In the genomic region with DNA sequence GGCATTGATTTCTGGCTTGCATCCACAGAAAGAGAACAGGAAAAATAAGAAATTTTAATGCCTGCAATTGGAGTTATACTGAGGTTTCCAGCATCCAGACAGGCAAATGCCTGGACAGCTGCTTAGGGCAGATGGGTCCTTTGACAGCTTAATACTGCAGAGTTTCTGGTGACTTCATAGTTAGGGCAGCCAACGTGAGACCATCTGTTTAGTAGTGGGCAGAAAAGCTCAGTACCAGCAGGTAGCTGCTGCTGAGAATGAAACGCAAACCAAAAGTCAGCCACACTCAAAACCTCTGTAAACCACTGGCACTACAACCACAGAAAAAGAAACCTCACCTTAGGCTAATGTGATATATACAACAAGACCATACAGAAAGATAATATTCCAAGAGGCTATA, we compare ENCODE assay signal across 8 cellular contexts.
A peak's percentile ranks its signal among the peaks of the same experiment; 100 is the strongest.
DNase-seq lines count a peak whose midpoint lies in the region; ATAC-seq lines count a peak whose summit lies in the region.

No MANE protein-coding gene starts in this region.

- no peak overlapping the region for H3K27ac Mint-ChIP-seq in activated CD8-positive, alpha-beta T cell treated with anti-CD3 and anti-CD28 coated beads, Interleukin-2, amount 10 ng/mL, durations not matched to agents 7 days and 5 days

- H3K4me1 Mint-ChIP-seq in activated CD8-positive, alpha-beta T cell treated with anti-CD3 and anti-CD28 coated beads, Interleukin-2, amount 10 ng/mL, durations not matched to agents 7 days and 5 days (ENCODE audit: low read depth), result peaks cover 17% of the 10 kb centered on the region

- no peak overlapping the region for H3K4me3 Mint-ChIP-seq in activated CD8-positive, alpha-beta T cell treated with anti-CD3 and anti-CD28 coated beads, Interleukin-2, amount 10 ng/mL, durations not matched to agents 7 days and 5 days

- peak; percentile 88 for DNase-seq in D341Med (ENCODE audit: low spot score)
- DNase-seq in activated CD8-positive, alpha-beta T cell treated with anti-CD3 and anti-CD28 coated beads, Interleukin-2, amount 10 ng/mL, durations not matched to agents 7 days and 5 days, result peak; percentile 40
- DNase-seq in DMS153 (lab: John Stamatoyannopoulos, UW), result no peak

- ATAC-seq in GM18868 (IDR thresholded peaks at IDR 0.05; ENCODE audit: unreplicated experiment), result peak; percentile 58
- peak; percentile 65 for ATAC-seq in HG03432 (IDR thresholded peaks at IDR 0.05; ENCODE audit: unreplicated experiment)
- ATAC-seq in activated CD8-positive, alpha-beta T cell treated with anti-CD3 and anti-CD28 coated beads, Interleukin-2, amount 10 ng/mL, durations not matched to agents 7 days and 5 days, result peak; percentile 82
- ATAC-seq in GM21515 (IDR thresholded peaks at IDR 0.05; ENCODE audit: unreplicated experiment), result no peak
- no peak for ATAC-seq in HG03571 (IDR thresholded peaks at IDR 0.05; ENCODE audit: unreplicated experiment)
- ATAC-seq in GM21367 (IDR thresholded peaks at IDR 0.05; ENCODE audit: unreplicated experiment), result no peak

- H3K27me3 Mint-ChIP-seq in activated CD8-positive, alpha-beta T cell treated with anti-CD3 and anti-CD28 coated beads, Interleukin-2, amount 10 ng/mL, durations not matched to agents 7 days and 5 days (ENCODE audit: low read depth), result peaks cover 2% of the 10 kb centered on the region

- POLR2A ChIA-PET in activated CD8-positive, alpha-beta T cell treated with anti-CD3 and anti-CD28 coated beads, Interleukin-2, amount 10 ng/mL, durations not matched to agents 7 days and 5 days (lab: Charles Lee), result no interaction called here

- H3K36me3 Mint-ChIP-seq in activated CD8-positive, alpha-beta T cell treated with anti-CD3 and anti-CD28 coated beads, Interleukin-2, amount 10 ng/mL, durations not matched to agents 7 days and 5 days (ENCODE audit: low read depth), result no peaks in the 10 kb centered on the region

- H3K9me3 Mint-ChIP-seq in activated CD8-positive, alpha-beta T cell treated with anti-CD3 and anti-CD28 coated beads, Interleukin-2, amount 10 ng/mL, durations not matched to agents 7 days and 5 days (ENCODE audit: insufficient read depth), result no peaks in the 10 kb centered on the region

- CTCF ChIA-PET in activated CD8-positive, alpha-beta T cell treated with anti-CD3 and anti-CD28 coated beads, Interleukin-2, amount 10 ng/mL, durations not matched to agents 7 days and 5 days (lab: Charles Lee), result interaction anchor here (1.1 to 4.4 kb wide), 3 partner anchors 11 to 134 kb away, joined by 3 to 22 read pairs (median 3); no protein-coding TSS in a partner anchor

Comparison
In these comparisons a context has a peak if more than half of its experiments do, and no peak if none do; other contexts are left out.
1. ATAC-seq: peak in GM18868 (single experiment), HG03432 (single experiment) and activated CD8-positive, alpha-beta T cell treated with anti-CD3 and anti-CD28 coated beads, Interleukin-2, amount 10 ng/mL, durations not matched to agents 7 days and 5 days (single experiment); none in GM21515 (single experiment), HG03571 (single experiment) and GM21367 (single experiment).